Comparison of ENCODE assay signal across 1 cellular context in genomic region chr11:61011239-61011870, GRCh38.
TF ChIP-seq lines count a peak whose summit lies in the region.

No MANE protein-coding gene starts in this region.

TF ChIP-seq in SK-N-SH, 30 proteins besides CTCF, POLR2A, EP300 and RAD21 (continued from another document):
- TF ChIP-seq IRF3 (IDR thresholded peaks at IDR 0.05; ENCODE audit: low read depth, low read length), result no peak
- TF ChIP-seq ELF1 (IDR thresholded peaks at IDR 0.05), result no peak
- no peak for TF ChIP-seq ZBTB33 (IDR thresholded peaks at IDR 0.05; ENCODE audit: borderline replicate concordance, low read depth)
- no peak for TF ChIP-seq RXRA (IDR thresholded peaks at IDR 0.05; ENCODE audit: borderline replicate concordance, low read depth)
